ENCODE assay signal across 21 cellular contexts in genomic region chr18:61556316-61556715, GRCh38.
"Had no signal": no experiment of that assay in that cellular context is flagged by ENCODE, and none has a peak within 500 bp of the region (broad histone marks: within the 10 kb centered on the region; RNA-seq: fewer than 3 reads in every experiment).

No MANE protein-coding gene starts in this region.

- H3K4me2 ChIP-seq: hepatocyte had no signal

- DNase-seq: dermis blood vessel endothelial cell; dorsolateral prefrontal cortex; effector CD4-positive, alpha-beta T cell; effector memory CD4-positive, alpha-beta T cell; esophagus squamous epithelium; foreskin keratinocyte; heart left ventricle; hypothalamus; immature natural killer cell; islet precursor cell; kidney; kidney glomerular epithelial cell; left lung; left ventricle myocardium superior; lower lobe of right lung; mesenchymal stem cell; mucosa of descending colon had no signal

- H3K27me3 ChIP-seq: dorsolateral prefrontal cortex, esophagus squamous epithelium, foreskin keratinocyte, gastroesophageal sphincter, heart left ventricle, hepatocyte had no signal

- H3K36me3 ChIP-seq: esophagus squamous epithelium, gastroesophageal sphincter, heart left ventricle, left lung, lower lobe of right lung had no signal

- H3K36me3 Mint-ChIP-seq: immature natural killer cell had no signal

- H3K9me3 ChIP-seq: esophagus squamous epithelium, gastroesophageal sphincter, lower lobe of right lung had no signal

- H2AFZ ChIP-seq: hepatocyte had no signal

- H3K79me2 ChIP-seq: hepatocyte had no signal

- H3K4me3 Mint-ChIP-seq: immature natural killer cell, mesothelial cell of epicardium had no signal

- H3K4me1 ChIP-seq: foreskin keratinocyte, gastroesophageal sphincter, left lung, lower lobe of right lung had no signal

- H3K27ac ChIP-seq: coronary artery, dorsolateral prefrontal cortex, esophagus squamous epithelium, foreskin keratinocyte, gastroesophageal sphincter, heart left ventricle, hepatocyte, left lung, lower lobe of right lung had no signal

- ATAC-seq: foreskin keratinocyte, gastroesophageal sphincter, heart left ventricle, left lung, left ventricle myocardium superior, lower lobe of right lung, mucosa of descending colon had no signal

- H3K4me3 ChIP-seq: coronary artery, dorsolateral prefrontal cortex, esophagus squamous epithelium, gastroesophageal sphincter, heart left ventricle, hepatocyte, left lung, lower lobe of right lung, mucosa of descending colon had no signal

- H3K27ac Mint-ChIP-seq: immature natural killer cell, mesothelial cell of epicardium had no signal
